8 cellular contexts compared by ENCODE assay signal in the genomic region with DNA sequence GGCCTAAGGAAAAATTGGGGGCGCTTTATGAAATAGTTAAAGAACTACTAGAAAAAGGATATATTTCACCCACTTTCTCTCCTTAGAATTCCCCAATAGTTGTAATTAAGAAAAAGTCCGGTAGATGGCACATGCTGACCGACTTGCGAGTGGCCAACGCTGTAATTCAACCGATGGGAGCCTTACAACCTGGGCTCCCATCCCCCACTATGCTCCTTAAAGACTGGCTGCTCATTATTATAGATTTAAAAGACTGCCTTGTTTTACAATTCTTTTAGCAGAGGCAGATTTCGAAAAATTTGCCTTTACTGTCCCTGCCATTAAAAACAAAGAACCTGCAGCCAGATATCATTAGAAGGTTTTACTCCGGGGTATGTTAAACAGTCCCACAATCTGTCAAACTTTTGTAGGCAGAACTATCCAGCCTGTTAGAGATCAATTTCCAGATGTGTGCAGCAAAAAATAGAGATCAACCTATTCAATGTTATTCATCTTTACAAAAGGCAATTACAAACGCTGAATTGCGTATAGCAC. TPM values are rescaled to one million over a fixed set of nuclear protein-coding genes. Genes with fewer than 3 reads are reported as not detected.
DNase-seq lines count a peak whose midpoint lies in the region; ATAC-seq and TF ChIP-seq lines count a peak whose summit lies in the region.

No MANE protein-coding gene starts in this region.

- H3K36me3 Mint-ChIP-seq in Caco-2 (ENCODE audit: insufficient read depth, unreplicated experiment), result peaks cover 19% of the 10 kb centered on the region

- CTCF ChIA-PET in Caco-2 (lab: Charles Lee), result interaction anchor here (0.7 to 1.0 kb wide), 2 partner anchors 11 to 422 kb away, joined by 7 to 8 read pairs; no protein-coding TSS in a partner anchor

- H3K36me3 ChIP-seq in Caco-2 (ENCODE audit: control insufficient read depth, insufficient read depth, low read length) (no peaks in the 10 kb centered on the region), mucosa of rectum (ENCODE audit: control insufficient read depth in 2 of 2, insufficient read depth in 2 of 2, low read length in 2 of 2) (no peaks in the 10 kb centered on the region), thymus (ENCODE audit: control insufficient read depth, insufficient read depth) (no peaks in the 10 kb centered on the region)

- H3K4me1 ChIP-seq in Caco-2, result peaks cover 16% of the 10 kb centered on the region
- no peaks in the 10 kb centered on the region for H3K4me1 ChIP-seq in mucosa of rectum (ENCODE audit: control insufficient read depth in 2 of 2, insufficient read depth in 2 of 2, low read length in 2 of 2)
- H3K4me1 ChIP-seq in thymus (ENCODE audit: control insufficient read depth, insufficient read depth, low read length), result no peaks in the 10 kb centered on the region

- no TSS peak for BruUV-seq in Caco-2 (replicated peaks; lab: Mats Ljungman, UMichigan)

- H3K4me3 ChIP-seq in Caco-2 (ENCODE audit: low read depth, low read length), result peak overlapping the region; percentile 74
- H3K4me3 ChIP-seq in mucosa of rectum (ENCODE audit: low read length in 2 of 2), result peak overlapping the region; percentile 80 to 86
- peak overlapping the region; percentile 71 for H3K4me3 ChIP-seq in thymus (ENCODE audit: low read length)

- peak overlapping the region; percentile 67 to 72 for H3K9ac ChIP-seq in mucosa of rectum (ENCODE audit: low read depth in 1 of 2, low read length in 2 of 2)

- H3K9me3 ChIP-seq in Caco-2, result no peaks in the 10 kb centered on the region
- no peaks in the 10 kb centered on the region for H3K9me3 ChIP-seq in mucosa of rectum (ENCODE audit: control insufficient read depth in 2 of 2, low read length in 2 of 2)
- no peaks in the 10 kb centered on the region for H3K9me3 ChIP-seq in thymus (ENCODE audit: control insufficient read depth)

- H3K27ac ChIP-seq in mucosa of rectum (ENCODE audit: low read depth in 2 of 2, low read length in 2 of 2) (peak overlapping the region; percentile 77 to 85), thymus (ENCODE audit: low read depth) (no peak overlapping the region)

- H3K27me3 ChIP-seq in Caco-2 (replicated peaks; ENCODE audit: control insufficient read depth, insufficient read depth, low read length) (no peaks in the 10 kb centered on the region), mucosa of rectum (ENCODE audit: control insufficient read depth in 2 of 2, insufficient read depth in 2 of 2, low read length in 2 of 2) (no peaks in the 10 kb centered on the region), thymus (ENCODE audit: control insufficient read depth, insufficient read depth) (no peaks in the 10 kb centered on the region)

- peaks cover 3% of the 10 kb centered on the region for H3K9me3 Mint-ChIP-seq in Caco-2 (ENCODE audit: unreplicated experiment)

- POLR2A ChIA-PET in Caco-2 (lab: Charles Lee), result interaction anchor here (0.6 to 2.2 kb wide), 4 partner anchors 12 to 618 kb away, joined by 4 to 19 read pairs (median 6); a partner anchor contains a TSS

- H3K4me1 Mint-ChIP-seq in Caco-2 (ENCODE audit: low read depth, unreplicated experiment), result no peaks in the 10 kb centered on the region

- H3K27ac Mint-ChIP-seq in Caco-2 (ENCODE audit: unreplicated experiment), result peak overlapping the region; percentile 98

- peak; percentile 76 for ATAC-seq in GM19452 (IDR thresholded peaks at IDR 0.05; ENCODE audit: unreplicated experiment)
- peak; percentile 82 for ATAC-seq in HG03571 (IDR thresholded peaks at IDR 0.05; ENCODE audit: unreplicated experiment)
- ATAC-seq in esophagus mucosa, result peak; percentile 91

- peak; percentile 59 to 82 for DNase-seq in Caco-2
- peak; percentile 56 to 81 for DNase-seq in NCI-H526 (lab: John Stamatoyannopoulos, UW)
- peak; percentile 6 to 55 for DNase-seq in activated CD4-positive, alpha-beta T cell treated with anti-CD3 and anti-CD28 coated beads, Interleukin-2, amount 50 U/mL, for 24 hours (ENCODE audit: low read depth in 1 of 2, low spot score in 1 of 2)

- intact Hi-C loops in Caco-2 (cut with micrococcal nuclease; ENCODE audit: unreplicated experiment), result loop anchor here (1.0 to 5.0 kb wide), 10 partner anchors 12 to 563 kb away; a partner anchor contains a TSS

- TF ChIP-seq CTCF in Caco-2 (IDR thresholded peaks at IDR 0.05; ENCODE audit: insufficient read depth in 1 of 2, low read depth in 1 of 2, low read length in 1 of 2, severe bottlenecking in 1 of 2, unreplicated experiment in 1 of 2), result peak; percentile 54 to 86

- WGBS in thymus, result 26% methylated on average over 10 of the region's 10 CpGs

- H3K4me3 Mint-ChIP-seq in Caco-2 (ENCODE audit: unreplicated experiment), result peak overlapping the region; percentile 98

- H3K27me3 Mint-ChIP-seq in Caco-2 (ENCODE audit: insufficient read depth, unreplicated experiment), result no peaks in the 10 kb centered on the region

RNA-seq across cellular contexts. Expression of a gene that starts 58.5 kb away (rescaled TPM):
- total RNA-seq in Caco-2 (2022) (16.4 and 16.5 TPM in 2 replicates), esophagus mucosa (7.7 TPM)
- 96.4 TPM for polyA plus RNA-seq in thymus
